19 cellular contexts compared by ENCODE assay signal in the genomic region with DNA sequence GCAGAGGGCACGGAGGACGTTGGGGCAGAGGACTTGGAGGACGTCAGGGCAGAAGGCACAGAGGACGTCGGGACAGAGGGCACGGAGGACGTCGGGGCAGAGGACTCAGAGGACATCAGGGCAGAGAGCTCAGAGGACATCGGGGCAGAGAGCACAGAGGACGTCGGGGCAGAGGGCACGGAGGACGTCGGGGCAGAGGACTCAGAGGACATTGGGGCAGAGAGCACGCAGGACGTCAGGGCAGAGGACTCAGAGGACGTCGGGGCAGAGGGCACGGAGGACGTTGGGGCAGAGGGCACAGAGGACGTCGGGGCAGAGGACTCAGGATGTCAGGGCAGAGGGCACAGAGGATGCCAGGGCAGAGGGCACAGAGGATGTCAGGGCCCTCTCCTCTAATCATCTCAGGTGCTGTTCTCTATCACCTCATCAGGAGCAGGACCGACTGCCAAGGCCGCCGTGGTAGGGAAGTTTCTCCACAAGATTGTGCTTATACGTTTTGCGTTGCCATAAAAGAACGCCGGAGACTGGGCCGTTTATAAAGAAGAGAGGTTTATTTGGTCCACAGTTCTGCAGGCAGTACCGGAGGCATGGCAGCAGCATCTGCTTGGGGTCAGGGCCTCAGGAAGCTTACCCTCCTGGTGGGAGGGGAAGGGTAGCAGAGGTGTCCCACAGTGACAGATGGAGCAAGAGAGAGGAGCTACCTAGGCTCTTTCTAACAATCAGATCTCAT. TPM values are rescaled to one million over a fixed set of nuclear protein-coding genes. Genes with fewer than 3 reads are reported as not detected.
"Had no signal": no experiment of that assay in that cellular context is flagged by ENCODE, and none has a peak within 500 bp of the region (broad histone marks: within the 10 kb centered on the region; RNA-seq: fewer than 3 reads in every experiment).

No MANE protein-coding gene starts in this region.

- H3K4me3 ChIP-seq: breast epithelium, gastroesophageal sphincter, heart right ventricle, mucosa of descending colon, vagina had no signal

- H3K27me3 ChIP-seq: breast epithelium, gastroesophageal sphincter, heart right ventricle, vagina had no signal

- H3K36me3 Mint-ChIP-seq: activated naive CD8-positive, alpha-beta T cell treated with anti-CD3 and anti-CD28 coated beads, Interleukin-2, amount 10 ng/mL, durations not matched to agents 7 days and 5 days; naive thymus-derived CD8-positive, alpha-beta T cell; stimulated activated effector memory CD8-positive, alpha-beta T cell treated with anti-CD3 and anti-CD28 coated beads, Interleukin-12 subunit alpha, Interleukin-12 subunit beta, amount 100 ng/mL, for 72 hours had no signal

- DNase-seq: activated CD4-positive, alpha-beta T cell treated with anti-CD3 and anti-CD28 coated beads, Interleukin-2, amount 10 ng/mL, durations not matched to agents 24 days and 14 days; activated CD4-positive, CD25-positive, alpha-beta regulatory T cell; activated CD8-positive, alpha-beta memory T cell treated with anti-CD3 and anti-CD28 coated beads, Interleukin-2, amount 50 U/mL, for 48 hours; activated CD8-positive, alpha-beta T cell treated with anti-CD3 and anti-CD28 coated beads, Interleukin-2, amount 10 ng/mL, durations not matched to agents 7 days and 5 days; activated naive CD8-positive, alpha-beta T cell treated with anti-CD3 and anti-CD28 coated beads, Interleukin-2, amount 10 ng/mL, durations not matched to agents 7 days and 5 days; activated T-cell treated with anti-CD3 and anti-CD28 coated beads, Interleukin-2, amount 50 U/mL, for 72 hours; anterior cingulate cortex; heart right ventricle; mucosa of descending colon; T-helper 2 cell had no signal

- H3K9me3 Mint-ChIP-seq: activated CD4-positive, alpha-beta T cell treated with anti-CD3 and anti-CD28 coated beads, Interleukin-2, amount 10 ng/mL, durations not matched to agents 24 days and 14 days; activated naive CD8-positive, alpha-beta T cell treated with anti-CD3 and anti-CD28 coated beads, Interleukin-2, amount 10 ng/mL, durations not matched to agents 7 days and 5 days; activated T-cell treated with anti-CD3 and anti-CD28 coated beads, Interleukin-2, amount 50 U/mL, for 72 hours; naive thymus-derived CD8-positive, alpha-beta T cell; stimulated activated effector memory CD8-positive, alpha-beta T cell treated with anti-CD3 and anti-CD28 coated beads, Interleukin-12 subunit alpha, Interleukin-12 subunit beta, amount 100 ng/mL, for 72 hours had no signal

- ATAC-seq: activated CD8-positive, alpha-beta T cell treated with anti-CD3 and anti-CD28 coated beads, Interleukin-2, amount 10 ng/mL, durations not matched to agents 7 days and 5 days; activated T-cell treated with anti-CD3 and anti-CD28 coated beads, Interleukin-2, amount 50 U/mL, for 72 hours; gastroesophageal sphincter; heart right ventricle; left colon; mucosa of descending colon; naive thymus-derived CD8-positive, alpha-beta T cell; stimulated activated effector memory CD8-positive, alpha-beta T cell treated with anti-CD3 and anti-CD28 coated beads, Interleukin-12 subunit alpha, Interleukin-12 subunit beta, amount 100 ng/mL, for 72 hours had no signal

- H3K4me3 Mint-ChIP-seq: activated CD4-positive, alpha-beta T cell treated with anti-CD3 and anti-CD28 coated beads, Interleukin-2, amount 10 ng/mL, durations not matched to agents 24 days and 14 days; activated CD8-positive, alpha-beta T cell treated with anti-CD3 and anti-CD28 coated beads, Interleukin-2, amount 10 ng/mL, durations not matched to agents 7 days and 5 days; activated naive CD8-positive, alpha-beta T cell treated with anti-CD3 and anti-CD28 coated beads, Interleukin-2, amount 10 ng/mL, durations not matched to agents 7 days and 5 days; activated T-cell treated with anti-CD3 and anti-CD28 coated beads, Interleukin-2, amount 50 U/mL, for 72 hours; naive thymus-derived CD8-positive, alpha-beta T cell; stimulated activated effector memory CD8-positive, alpha-beta T cell treated with anti-CD3 and anti-CD28 coated beads, Interleukin-12 subunit alpha, Interleukin-12 subunit beta, amount 100 ng/mL, for 72 hours had no signal

- H3K36me3 ChIP-seq: breast epithelium, gastroesophageal sphincter, heart right ventricle, vagina had no signal

- H3K27ac Mint-ChIP-seq: activated CD4-positive, alpha-beta T cell treated with anti-CD3 and anti-CD28 coated beads, Interleukin-2, amount 10 ng/mL, durations not matched to agents 24 days and 14 days; activated CD8-positive, alpha-beta T cell treated with anti-CD3 and anti-CD28 coated beads, Interleukin-2, amount 10 ng/mL, durations not matched to agents 7 days and 5 days; activated naive CD8-positive, alpha-beta T cell treated with anti-CD3 and anti-CD28 coated beads, Interleukin-2, amount 10 ng/mL, durations not matched to agents 7 days and 5 days; activated T-cell treated with anti-CD3 and anti-CD28 coated beads, Interleukin-2, amount 50 U/mL, for 72 hours; stimulated activated effector memory CD8-positive, alpha-beta T cell treated with anti-CD3 and anti-CD28 coated beads, Interleukin-12 subunit alpha, Interleukin-12 subunit beta, amount 100 ng/mL, for 72 hours had no signal

- H3K27ac ChIP-seq: breast epithelium, gastroesophageal sphincter, heart right ventricle, vagina had no signal

- H3K4me1 Mint-ChIP-seq: activated CD4-positive, alpha-beta T cell treated with anti-CD3 and anti-CD28 coated beads, Interleukin-2, amount 10 ng/mL, durations not matched to agents 24 days and 14 days; activated naive CD8-positive, alpha-beta T cell treated with anti-CD3 and anti-CD28 coated beads, Interleukin-2, amount 10 ng/mL, durations not matched to agents 7 days and 5 days; stimulated activated effector memory CD8-positive, alpha-beta T cell treated with anti-CD3 and anti-CD28 coated beads, Interleukin-12 subunit alpha, Interleukin-12 subunit beta, amount 100 ng/mL, for 72 hours had no signal

- FAIRE-seq: endometrium, TTC549 had no signal

- H3K9me3 ChIP-seq: breast epithelium, gastroesophageal sphincter, heart right ventricle, mucosa of descending colon, vagina had no signal

- H3K27me3 Mint-ChIP-seq: activated CD4-positive, alpha-beta T cell treated with anti-CD3 and anti-CD28 coated beads, Interleukin-2, amount 10 ng/mL, durations not matched to agents 24 days and 14 days; activated naive CD8-positive, alpha-beta T cell treated with anti-CD3 and anti-CD28 coated beads, Interleukin-2, amount 10 ng/mL, durations not matched to agents 7 days and 5 days had no signal

- H3K4me1 ChIP-seq: gastroesophageal sphincter, heart right ventricle, vagina had no signal

RNA-seq across cellular contexts. Expression of gene ADAMTS2, which starts 29.4 kb away (rescaled TPM):
- total RNA-seq: activated CD4-positive, alpha-beta T cell treated with anti-CD3 and anti-CD28 coated beads, Interleukin-2, amount 10 ng/mL, durations not matched to agents 24 days and 14 days; activated CD8-positive, alpha-beta T cell treated with anti-CD3 and anti-CD28 coated beads, Interleukin-2, amount 10 ng/mL, durations not matched to agents 7 days and 5 days; activated naive CD8-positive, alpha-beta T cell treated with anti-CD3 and anti-CD28 coated beads, Interleukin-2, amount 10 ng/mL, durations not matched to agents 7 days and 5 days; activated T-cell treated with anti-CD3 and anti-CD28 coated beads, Interleukin-2, amount 50 U/mL, for 72 hours; dermis microvascular lymphatic vessel endothelial cell; naive thymus-derived CD8-positive, alpha-beta T cell had no signal
